Comparison of ENCODE assay signal across 11 cellular contexts in the genomic region with DNA sequence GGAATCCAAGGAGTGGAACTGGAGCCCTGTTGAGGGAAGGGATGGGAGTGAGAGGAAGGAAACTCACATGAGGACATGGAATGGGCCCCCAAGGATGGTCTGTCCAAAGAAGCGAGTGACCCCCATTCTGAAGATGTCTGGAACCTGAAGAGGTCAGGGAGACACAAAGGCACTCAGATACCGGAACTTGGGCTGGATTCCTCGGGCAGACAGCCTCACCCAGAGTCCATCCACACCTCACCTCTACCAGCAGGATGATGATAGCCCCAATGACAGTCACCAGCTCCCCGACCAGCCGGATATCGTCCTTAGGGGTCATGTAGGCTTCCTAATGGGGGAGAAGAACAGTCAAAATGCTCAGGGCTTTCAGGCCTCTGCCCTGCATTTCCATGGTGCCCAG. TPM values are rescaled to one million over a fixed set of nuclear protein-coding genes. Genes with fewer than 3 reads are reported as not detected.
"Had no signal": no experiment of that assay in that cellular context is flagged by ENCODE, and none has a peak within 500 bp of the region (broad histone marks: within the 10 kb centered on the region; RNA-seq: fewer than 3 reads in every experiment).

No MANE protein-coding gene starts in this region.

- H2AFZ ChIP-seq: GM23248 had no signal

- H3K9ac ChIP-seq: GM23248 had no signal

- H3K4me1 ChIP-seq: HAP-1 had no signal

- H3K36me3 ChIP-seq: HAP-1 had no signal

- H3K27ac ChIP-seq: GM23248, HL-60 had no signal

- DNase-seq: GM23248, GOT3, H7, HFFc6, KG1 had no signal

- H3K4me3 ChIP-seq: GM23248, HAP-1 had no signal

- ATAC-seq: HCT116, HepG2 had no signal

- H3K9me3 ChIP-seq: HAP-1 had no signal

RNA-seq across cellular contexts. Expression of gene TRPV6, which starts 10.7 kb away (rescaled TPM):
- total RNA-seq: GM23248, H4, HepG2, HFFc6, HT1080 had no signal

RNA-seq across cellular contexts. Expression of gene EPHB6, which starts 20.0 kb away (rescaled TPM):
- total RNA-seq: HepG2 had no signal

RNA-seq across cellular contexts. Expression of gene TRPV5, which starts 58.7 kb away (rescaled TPM):
- total RNA-seq: GM23248, H4, H7, HepG2, HFFc6, HT1080 had no signal
